ENCODE assay signal across 11 cellular contexts in genomic region chr1:106907795-106908194, GRCh38.
DNase-seq lines count a peak whose midpoint lies in the region; ATAC-seq and TF ChIP-seq lines count a peak whose summit lies in the region.
"Had no signal": no experiment of that assay in that cellular context is flagged by ENCODE, and none has a peak within 500 bp of the region (broad histone marks: within the 10 kb centered on the region; RNA-seq: fewer than 3 reads in every experiment).

No MANE protein-coding gene starts in this region.

- no peak for DNase-seq in NK-92 treated with Interleukin-12 subunit alpha and Interleukin-12 subunit beta, amount 100 ng/mL, for 24 hours (lab: John Stamatoyannopoulos, UW)
- DNase-seq in NCI-H146 treated with DMSO at 0.1 percent for 48 hours (lab: John Stamatoyannopoulos, UW; ENCODE audit: unreplicated experiment) (no peak), CD14-positive monocyte (ENCODE audit: low spot score) (no peak), activated gamma-delta T cell (lab: John Stamatoyannopoulos, UW) (no peak)
- DNase-seq: foreskin fibroblast; NCI-H146; stimulated activated CD4-positive, alpha-beta T cell treated with anti-CD3 and anti-CD28 coated beads, Interleukin-1b, Interleukin-23, amount 100 ng/mL, for 48 hours had no signal

- no peak for TF ChIP-seq CTCF in CD14-positive monocyte (IDR thresholded peaks at IDR 0.05)

- no peaks in the 10 kb centered on the region for H3K36me3 Mint-ChIP-seq in CD14-positive monocyte

- no peaks in the 10 kb centered on the region for H3K4me1 Mint-ChIP-seq in CD14-positive monocyte

- H3K27ac Mint-ChIP-seq in CD14-positive monocyte, result no peak overlapping the region

- no peak overlapping the region for H3K4me3 Mint-ChIP-seq in CD14-positive monocyte

- ATAC-seq in GM18505 (IDR thresholded peaks at IDR 0.05; ENCODE audit: unreplicated experiment) (peak; percentile 100), GM19455 (IDR thresholded peaks at IDR 0.05; ENCODE audit: unreplicated experiment) (peak; percentile 100), HG02884 (IDR thresholded peaks at IDR 0.05; ENCODE audit: unreplicated experiment) (peak; percentile 100), HG03558 (IDR thresholded peaks at IDR 0.05; ENCODE audit: extremely low read depth, unreplicated experiment) (peak; percentile 99)

- H3K9me3 Mint-ChIP-seq in CD14-positive monocyte, result peaks cover 0 to 6% (median 2%) of the 10 kb centered on the region in 7 donors

- H3K27me3 Mint-ChIP-seq in CD14-positive monocyte (ENCODE audit: low read depth in 3 of 3), result no peaks in the 10 kb centered on the region

- intact Hi-C loops in CD14-positive monocyte (cut with micrococcal nuclease), result no loop called here

- TF ChIP-seq POLR2A in GM18505 (IDR thresholded peaks at IDR 0.05; ENCODE audit: borderline replicate concordance, extremely low read depth, insufficient read depth, insufficient read length), result no peak
